ENCODE assay signal across 12 cellular contexts in genomic region chr2:43005211-43005974, GRCh38.
A peak's percentile ranks its signal among the peaks of the same experiment; 100 is the strongest.
DNase-seq lines count a peak whose midpoint lies in the region; ATAC-seq and TF ChIP-seq lines count a peak whose summit lies in the region.
"Had no signal": no experiment of that assay in that cellular context is flagged by ENCODE, and none has a peak within 500 bp of the region (broad histone marks: within the 10 kb centered on the region; RNA-seq: fewer than 3 reads in every experiment).

No MANE protein-coding gene starts in this region.

- TF ChIP-seq CTCF in left ventricle myocardium inferior (IDR thresholded peaks at IDR 0.05; ENCODE audit: borderline replicate concordance) (no peak), neural crest cell (conservative IDR thresholded peaks at IDR 0.05) (no peak)

- DNase-seq in cardiac septum (ENCODE audit: low spot score) (peak; percentile 46), left ventricle myocardium inferior (no peak), hippocampal formation (lab: John Stamatoyannopoulos, UW) (peak; percentile 56 to 75), neural crest cell (ENCODE audit: low read depth, low spot score) (no peak), NCI-H2081 (lab: John Stamatoyannopoulos, UW) (no peak)
- no peak for DNase-seq in T-helper 2 cell treated with Interferon-gamma antibody and Interleukin-4, amounts not matched to agents 5 μg/mL and 100 μg/mL, for 36 hours (ENCODE audit: low spot score)
- DNase-seq: activated B cell treated with CpG ODN at 0.5 μM for 24 hours, left lung had no signal

- H3K27ac Mint-ChIP-seq in neural crest cell (ENCODE audit: unreplicated experiment): peak overlapping the region; percentile 83
- H3K27ac Mint-ChIP-seq in T-helper 2 cell treated with Interferon-gamma antibody and Interleukin-4, amounts not matched to agents 5 μg/mL and 100 μg/mL, for 36 hours: no peak overlapping the region
- H3K27ac Mint-ChIP-seq: activated B cell treated with CpG ODN at 0.5 μM for 24 hours; activated T-helper 2 cell treated with anti-CD3 and anti-CD28 coated beads, Interferon-gamma antibody, Interleukin-2, Interleukin-4, amounts not matched to agents 10 μg/mL and 5 μg/mL and 100 μg/mL, durations not matched to agents 14 hours and 24 hours and 36 hours had no signal

- no peak overlapping the region for H3K27ac ChIP-seq in left ventricle myocardium inferior (replicated peaks)
- H3K27ac ChIP-seq: cardiac muscle cell, left lung had no signal

- intact Hi-C loops in cardiac septum (cut with DNase I): no loop called here
- intact Hi-C loops in left ventricle myocardium inferior (cut with micrococcal nuclease): no loop called here

- no peaks in the 10 kb centered on the region for H3K4me1 ChIP-seq in left ventricle myocardium inferior

- H3K36me3 ChIP-seq in left ventricle myocardium inferior: no peaks in the 10 kb centered on the region
- H3K36me3 ChIP-seq: cardiac muscle cell, left lung had no signal

- no peak for ATAC-seq in GM21367 (IDR thresholded peaks at IDR 0.05; ENCODE audit: unreplicated experiment)
- ATAC-seq in HG02571 (IDR thresholded peaks at IDR 0.05; ENCODE audit: unreplicated experiment): no peak
- ATAC-seq: left lung had no signal

- H3K27me3 Mint-ChIP-seq in neural crest cell (ENCODE audit: low read depth): no peaks in the 10 kb centered on the region
- H3K27me3 Mint-ChIP-seq in T-helper 2 cell treated with Interferon-gamma antibody and Interleukin-4, amounts not matched to agents 5 μg/mL and 100 μg/mL, for 36 hours (ENCODE audit: low read depth): peaks cover 21% of the 10 kb centered on the region

- no peaks in the 10 kb centered on the region for H3K27me3 ChIP-seq in left ventricle myocardium inferior (ENCODE audit: low read depth)
- H3K27me3 ChIP-seq: cardiac muscle cell, left lung had no signal

- peaks cover 10% of the 10 kb centered on the region for H3K9me3 Mint-ChIP-seq in neural crest cell
- H3K9me3 Mint-ChIP-seq in T-helper 2 cell treated with Interferon-gamma antibody and Interleukin-4, amounts not matched to agents 5 μg/mL and 100 μg/mL, for 36 hours: peaks cover 6% of the 10 kb centered on the region

- no peaks in the 10 kb centered on the region for H3K36me3 Mint-ChIP-seq in neural crest cell (ENCODE audit: low read depth)
- H3K36me3 Mint-ChIP-seq in T-helper 2 cell treated with Interferon-gamma antibody and Interleukin-4, amounts not matched to agents 5 μg/mL and 100 μg/mL, for 36 hours (ENCODE audit: low read depth): no peaks in the 10 kb centered on the region

- peaks cover 4% of the 10 kb centered on the region for H3K9me3 ChIP-seq in left ventricle myocardium inferior (replicated peaks)

- no peak overlapping the region for H3K4me3 Mint-ChIP-seq in neural crest cell
- no peak overlapping the region for H3K4me3 Mint-ChIP-seq in T-helper 2 cell treated with Interferon-gamma antibody and Interleukin-4, amounts not matched to agents 5 μg/mL and 100 μg/mL, for 36 hours
- H3K4me3 Mint-ChIP-seq: activated B cell treated with CpG ODN at 0.5 μM for 24 hours had no signal

- no peak overlapping the region for H3K4me3 ChIP-seq in left ventricle myocardium inferior
- H3K4me3 ChIP-seq: cardiac muscle cell, left lung had no signal

- H3K4me1 Mint-ChIP-seq in neural crest cell: peaks cover 38% of the 10 kb centered on the region
- H3K4me1 Mint-ChIP-seq in T-helper 2 cell treated with Interferon-gamma antibody and Interleukin-4, amounts not matched to agents 5 μg/mL and 100 μg/mL, for 36 hours (ENCODE audit: low read depth): peaks cover 4% of the 10 kb centered on the region

Comparison
In these comparisons a context has a peak if more than half of its experiments do, and no peak if none do; other contexts are left out.
1. DNase-seq: peak in cardiac septum (single experiment) and hippocampal formation (2 of 2); none in left ventricle myocardium inferior (single experiment), neural crest cell (single experiment), T-helper 2 cell treated with Interferon-gamma antibody and Interleukin-4, amounts not matched to agents 5 μg/mL and 100 μg/mL, for 36 hours (single experiment) and NCI-H2081 (0 of 2).